1 cellular context compared by ENCODE assay signal in the genomic region with DNA sequence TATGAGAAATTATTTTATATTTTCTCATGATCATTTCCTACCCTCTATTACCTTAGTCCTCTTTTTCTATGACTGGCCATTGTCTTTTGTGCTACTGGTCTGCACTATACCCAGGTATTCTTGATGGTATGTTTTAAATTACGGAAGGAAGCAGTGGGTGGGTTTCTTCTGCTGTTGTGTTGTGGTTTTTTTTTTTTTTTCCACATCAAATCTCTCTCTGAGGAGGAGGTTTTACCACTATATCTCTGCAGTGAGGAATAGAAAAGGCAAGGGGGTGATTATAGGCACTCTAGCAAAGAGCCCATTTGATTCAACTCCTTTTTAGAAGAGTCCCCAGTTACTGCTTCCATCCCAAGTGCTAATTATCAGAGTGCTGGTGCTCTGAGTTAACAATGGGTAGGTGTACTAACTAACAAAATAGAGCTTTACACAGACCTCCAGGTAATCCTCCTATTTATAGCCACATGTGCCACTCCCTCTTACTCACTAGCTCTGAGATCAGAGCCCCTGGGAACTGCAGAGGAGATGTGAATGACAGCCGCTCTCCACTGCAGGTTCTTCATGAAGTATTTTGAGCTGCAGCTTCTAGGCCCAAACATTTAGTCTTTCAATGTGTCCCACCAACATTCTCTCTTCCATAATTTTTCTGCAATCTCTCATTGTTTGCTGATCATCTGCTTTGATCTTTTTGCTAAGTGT.
TF ChIP-seq lines count a peak whose summit lies in the region.

No MANE protein-coding gene starts in this region.

TF ChIP-seq in SK-N-SH, 30 proteins besides CTCF, POLR2A, EP300 and RAD21 (continued from another document):
- TF ChIP-seq TEAD4 (IDR thresholded peaks at IDR 0.05; ENCODE audit: borderline replicate concordance, insufficient read depth) (no peak), CHD2 (IDR thresholded peaks at IDR 0.05; ENCODE audit: low read length, partially characterized antibody) (no peak), NRF1 (IDR thresholded peaks at IDR 0.05; ENCODE audit: low read depth, low read length) (no peak), FOXM1 (IDR thresholded peaks at IDR 0.05; ENCODE audit: low read depth) (no peak), ELF1 (IDR thresholded peaks at IDR 0.05) (no peak), RXRA (IDR thresholded peaks at IDR 0.05; ENCODE audit: borderline replicate concordance, low read depth) (no peak), MXI1 (IDR thresholded peaks at IDR 0.05; ENCODE audit: low read depth, low read length) (no peak), NFIC (IDR thresholded peaks at IDR 0.05; ENCODE audit: borderline replicate concordance) (no peak), USF1 (IDR thresholded peaks at IDR 0.05; ENCODE audit: borderline replicate concordance, low read depth) (no peak), TCF12 (IDR thresholded peaks at IDR 0.05) (no peak), YY1 (IDR thresholded peaks at IDR 0.05; ENCODE audit: low read depth) (no peak), SMC3 (IDR thresholded peaks at IDR 0.05; ENCODE audit: low read depth, low read length) (no peak)
- TF ChIP-seq, protein P1, sequence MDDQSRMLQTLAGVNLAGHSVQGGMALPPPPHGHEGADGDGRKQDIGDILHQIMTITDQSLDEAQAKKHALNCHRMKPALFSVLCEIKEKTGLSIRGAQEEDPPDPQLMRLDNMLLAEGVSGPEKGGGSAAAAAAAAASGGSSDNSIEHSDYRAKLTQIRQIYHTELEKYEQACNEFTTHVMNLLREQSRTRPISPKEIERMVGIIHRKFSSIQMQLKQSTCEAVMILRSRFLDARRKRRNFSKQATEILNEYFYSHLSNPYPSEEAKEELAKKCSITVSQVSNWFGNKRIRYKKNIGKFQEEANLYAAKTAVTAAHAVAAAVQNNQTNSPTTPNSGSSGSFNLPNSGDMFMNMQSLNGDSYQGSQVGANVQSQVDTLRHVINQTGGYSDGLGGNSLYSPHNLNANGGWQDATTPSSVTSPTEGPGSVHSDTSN (IDR thresholded peaks at IDR 0.05) = no peak
- TF ChIP-seq, protein P2, sequence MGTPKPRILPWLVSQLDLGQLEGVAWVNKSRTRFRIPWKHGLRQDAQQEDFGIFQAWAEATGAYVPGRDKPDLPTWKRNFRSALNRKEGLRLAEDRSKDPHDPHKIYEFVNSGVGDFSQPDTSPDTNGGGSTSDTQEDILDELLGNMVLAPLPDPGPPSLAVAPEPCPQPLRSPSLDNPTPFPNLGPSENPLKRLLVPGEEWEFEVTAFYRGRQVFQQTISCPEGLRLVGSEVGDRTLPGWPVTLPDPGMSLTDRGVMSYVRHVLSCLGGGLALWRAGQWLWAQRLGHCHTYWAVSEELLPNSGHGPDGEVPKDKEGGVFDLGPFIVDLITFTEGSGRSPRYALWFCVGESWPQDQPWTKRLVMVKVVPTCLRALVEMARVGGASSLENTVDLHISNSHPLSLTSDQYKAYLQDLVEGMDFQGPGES (IDR thresholded peaks at IDR 0.05; ENCODE audit: low read depth, low read length) = no peak
